ENCODE assay signal across 21 cellular contexts in the genomic region with DNA sequence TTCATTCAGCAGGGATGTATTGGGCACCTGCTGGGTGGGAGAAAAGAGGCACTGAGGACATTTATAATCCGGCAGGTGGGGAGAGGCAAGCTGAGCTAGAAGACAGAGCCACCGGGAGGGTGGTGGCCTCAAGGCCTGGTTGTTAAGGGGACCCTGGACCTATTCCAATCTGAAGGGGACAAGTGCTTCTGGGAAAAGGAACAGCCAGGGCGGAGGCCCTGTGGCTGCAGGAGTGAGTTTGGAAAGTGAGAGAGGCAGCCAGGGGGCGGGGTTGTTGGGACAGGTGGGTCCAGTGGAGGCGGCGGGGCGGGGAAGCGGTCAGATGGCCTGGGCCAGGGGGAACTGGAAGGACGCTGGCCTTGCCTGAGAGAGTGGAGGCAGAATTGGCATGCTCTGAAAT. TPM values are rescaled to one million over a fixed set of nuclear protein-coding genes. Genes with fewer than 3 reads are reported as not detected.
A peak's percentile ranks its signal among the peaks of the same experiment; 100 is the strongest.
DNase-seq lines count a peak whose midpoint lies in the region; ATAC-seq and TF ChIP-seq lines count a peak whose summit lies in the region.
"Had no signal": no experiment of that assay in that cellular context is flagged by ENCODE, and none has a peak within 500 bp of the region (broad histone marks: within the 10 kb centered on the region; RNA-seq: fewer than 3 reads in every experiment).

No MANE protein-coding gene starts in this region.

- WGBS in right cardiac atrium: 77% methylated on average over 9 of the region's 9 CpGs

- H3K9me3 Mint-ChIP-seq in nephron: no peaks in the 10 kb centered on the region
- H3K9me3 Mint-ChIP-seq: CD4-positive, alpha-beta T cell; HFFc6; IgD-negative memory B cell had no signal

- peak overlapping the region; percentile 44 to 68 (median 45) for H3K27ac Mint-ChIP-seq in nephron
- H3K27ac Mint-ChIP-seq: CD4-positive, alpha-beta T cell; HFFc6; IgD-negative memory B cell had no signal

- no peaks in the 10 kb centered on the region for H3K27me3 ChIP-seq in right cardiac atrium (ENCODE audit: control insufficient read depth, insufficient read depth)
- peaks cover 0 to 12% (median 7%) of the 10 kb centered on the region in 3 donors for H3K27me3 ChIP-seq in skeletal muscle tissue (ENCODE audit: control insufficient read depth in 3 of 3, insufficient read depth in 3 of 3, low read length in 3 of 3)
- H3K27me3 ChIP-seq in uterus: no peaks in the 10 kb centered on the region

- no peaks in the 10 kb centered on the region for H3K36me3 Mint-ChIP-seq in nephron (ENCODE audit: low read depth)
- H3K36me3 Mint-ChIP-seq: IgD-negative memory B cell had no signal

- ATAC-seq in right cardiac atrium: no peak
- ATAC-seq in Right ventricle myocardium superior (ENCODE audit: poor library complexity): no peak
- ATAC-seq in HG03108 (IDR thresholded peaks at IDR 0.05; ENCODE audit: unreplicated experiment): no peak
- ATAC-seq in GM21381 (IDR thresholded peaks at IDR 0.05; ENCODE audit: unreplicated experiment): no peak
- ATAC-seq: HCT116, HepG2 had no signal

- peaks cover 39% of the 10 kb centered on the region for H3K27me3 Mint-ChIP-seq in nephron (ENCODE audit: low read depth)

- intact Hi-C loops in right cardiac atrium (cut with DNase I): no loop called here
- intact Hi-C loops in Right ventricle myocardium superior (cut with DNase I): no loop called here
- intact Hi-C loops in uterus (cut with DNase I; ENCODE audit: low total_unique reads): no loop called here

- TF ChIP-seq POLR2A in uterus (IDR thresholded peaks at IDR 0.05): no peak

- H3K27ac ChIP-seq in right cardiac atrium (ENCODE audit: low read length) (no peak overlapping the region), skeletal muscle tissue (ENCODE audit: low read depth, low read length) (peak overlapping the region; percentile 69), uterus (peak overlapping the region; percentile 80 to 90)
- H3K27ac ChIP-seq: C4-2B had no signal

- H3K9me3 ChIP-seq in right cardiac atrium (ENCODE audit: control insufficient read depth, low read length) (no peaks in the 10 kb centered on the region), skeletal muscle tissue (ENCODE audit: control insufficient read depth in 3 of 3, low read length in 3 of 3) (no peaks in the 10 kb centered on the region), uterus (no peaks in the 10 kb centered on the region)

- H3K36me3 ChIP-seq in skeletal muscle tissue (ENCODE audit: control insufficient read depth in 3 of 3, insufficient read depth in 3 of 3, low read length in 3 of 3) (no peaks in the 10 kb centered on the region), uterus (no peaks in the 10 kb centered on the region)

- peak in 2 of 3 donors; percentile 29 to 47 for DNase-seq in right cardiac atrium
- no peak for DNase-seq in Right ventricle myocardium superior
- no peak for DNase-seq in uterus
- no peak for DNase-seq in amygdala (lab: John Stamatoyannopoulos, UW)
- DNase-seq: ACHN; AML-193; CD4-positive, alpha-beta T cell; DMS79 treated with DMSO at 0.1 percent for 48 hours; GF-D8; GOT3; H7; HFFc6; KBM-7 had no signal

- peaks cover 80% of the 10 kb centered on the region for H3K4me1 Mint-ChIP-seq in nephron
- H3K4me1 Mint-ChIP-seq: IgD-negative memory B cell had no signal

- no peak for TF ChIP-seq CTCF in nephron (IDR thresholded peaks at IDR 0.05; ENCODE audit: unreplicated experiment in 3 of 3)
- no peak for TF ChIP-seq CTCF in uterus (IDR thresholded peaks at IDR 0.05)

- H3K9ac ChIP-seq in skeletal muscle tissue (ENCODE audit: low read depth in 1 of 3, low read length in 3 of 3): no peak overlapping the region

- no peak overlapping the region for H3K4me3 ChIP-seq in right cardiac atrium (ENCODE audit: low read length)
- H3K4me3 ChIP-seq in skeletal muscle tissue (ENCODE audit: low read length in 3 of 3): no peak overlapping the region
- no peak overlapping the region for H3K4me3 ChIP-seq in uterus

- H3K4me1 ChIP-seq in right cardiac atrium (ENCODE audit: control insufficient read depth, insufficient read depth, low read length): no peaks in the 10 kb centered on the region
- peaks cover 14 to 69% (median 47%) of the 10 kb centered on the region in 3 donors for H3K4me1 ChIP-seq in skeletal muscle tissue (ENCODE audit: control insufficient read depth in 3 of 3, insufficient read depth in 3 of 3, low read length in 3 of 3)
- H3K4me1 ChIP-seq in uterus: peaks cover 0 to 24% of the 10 kb centered on the region in 2 donors

- H3K4me3 Mint-ChIP-seq in nephron: no peak overlapping the region
- H3K4me3 Mint-ChIP-seq: CD4-positive, alpha-beta T cell; HFFc6; IgD-negative memory B cell had no signal

RNA-seq across cellular contexts. Expression of a gene that starts 29.1 kb away (rescaled TPM):
- 10 to 100 TPM in 2 of 4 donors, 1 to 10 TPM in 2; 7.9 to 18.2 (median 9.5) TPM for total RNA-seq in right cardiac atrium
- polyA plus RNA-seq in right cardiac atrium: 6.8 TPM
- 6.2 TPM for total RNA-seq in Right ventricle myocardium superior
- total RNA-seq in skeletal muscle tissue: 1.6 TPM
- total RNA-seq in uterus: 10 to 100 TPM in 3 of 4 donors, 1 to 10 TPM in 1; 6.8 to 72.6 (median 36.2) TPM
- total RNA-seq: CD4-positive, alpha-beta T cell; HepG2; HFFc6 had no signal
- polyA plus RNA-seq: HepG2, IgD-negative memory B cell had no signal

Comparison
In these comparisons a context has a peak if more than half of its experiments do, and no peak if none do; other contexts are left out.
1. DNase-seq: peak in right cardiac atrium (2 of 3); none in Right ventricle myocardium superior (single experiment), uterus (0 of 2) and amygdala (0 of 56).